8 cellular contexts compared by ENCODE assay signal in the genomic region with DNA sequence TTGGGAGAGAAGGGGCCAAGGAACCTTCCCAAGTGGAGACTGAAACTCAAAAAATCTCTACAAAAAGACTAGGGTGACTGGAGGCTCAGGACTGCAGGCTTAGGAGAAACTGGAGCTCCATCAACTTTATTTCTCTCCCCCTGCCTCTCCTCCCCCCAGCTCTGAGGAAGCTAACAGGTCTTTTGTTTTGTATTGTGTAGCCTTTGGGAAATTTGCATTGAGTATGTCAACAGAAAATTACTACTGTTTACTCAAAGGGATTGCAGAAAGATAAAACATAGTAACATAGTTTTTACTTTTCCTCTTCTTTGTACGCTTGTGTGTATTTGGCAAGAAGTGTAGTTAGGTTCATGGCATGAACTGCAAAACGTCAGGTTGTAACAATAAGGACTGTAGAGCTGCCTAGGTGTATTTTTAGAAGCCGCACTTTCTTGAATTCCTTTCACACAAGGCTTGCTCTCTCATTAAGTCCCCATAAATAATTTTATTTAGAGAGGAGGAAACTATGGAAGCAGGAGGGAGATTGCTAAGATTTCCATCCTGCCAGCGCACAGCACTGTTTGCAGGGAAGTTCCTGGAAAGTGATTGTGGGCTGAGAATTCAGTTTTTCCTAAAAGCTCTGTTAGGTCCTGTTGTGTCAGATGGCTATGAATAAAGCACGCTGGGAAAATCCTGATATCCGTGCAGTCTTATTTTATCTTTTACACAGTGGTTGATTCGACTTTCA. TPM values are rescaled to one million over a fixed set of nuclear protein-coding genes. Genes with fewer than 3 reads are reported as not detected.
DNase-seq lines count a peak whose midpoint lies in the region; ATAC-seq and TF ChIP-seq lines count a peak whose summit lies in the region.

No MANE protein-coding gene starts in this region.

- in situ Hi-C loops in G401 (cut with HindIII; ENCODE audit: low sequenced_read_pairs) = no loop called here

- no peak overlapping the region for H3K18ac ChIP-seq in trophoblast cell (ENCODE audit: low read length)

- H3K27me3 ChIP-seq in ectodermal cell (ENCODE audit: control insufficient read depth, insufficient read depth, low read length, poor library complexity, severe bottlenecking) (peaks cover 51% of the 10 kb centered on the region), trophoblast cell (ENCODE audit: insufficient read depth, low read length) (no peaks in the 10 kb centered on the region)

- no peak overlapping the region for H2AK5ac ChIP-seq in trophoblast cell (ENCODE audit: low read length)

- DNase-seq in G401 (ENCODE audit: low spot score) (peak; percentile 8), NCI-H146 treated with DMSO at 0.1 percent for 48 hours (lab: John Stamatoyannopoulos, UW; ENCODE audit: unreplicated experiment) (peak; percentile 9), trophoblast cell (no peak), COLO829 (ENCODE audit: low spot score) (no peak), lower leg skin (ENCODE audit: low spot score in 2 of 2) (no peak), NCI-H2227 (lab: John Stamatoyannopoulos, UW; ENCODE audit: unreplicated experiment) (no peak)

- H3K4me2 ChIP-seq in trophoblast cell (ENCODE audit: low read length) = peak overlapping the region; percentile 98

- no peak overlapping the region for H2BK12ac ChIP-seq in trophoblast cell (ENCODE audit: low read length)

- TF ChIP-seq POLR2A in lower leg skin (IDR thresholded peaks at IDR 0.05) = no peak

- H2BK5ac ChIP-seq in trophoblast cell (ENCODE audit: low read depth, low read length, poor library complexity) = no peak overlapping the region

- H3K4me1 ChIP-seq in ectodermal cell (ENCODE audit: control insufficient read depth, insufficient read depth, low read length) (peaks cover 9% of the 10 kb centered on the region), trophoblast cell (ENCODE audit: control insufficient read depth in 1 of 2, insufficient read depth in 2 of 2, low read length in 2 of 2) (peaks cover 9 to 11% of the 10 kb centered on the region in 2 experiments)

- no peak overlapping the region for H4K91ac ChIP-seq in trophoblast cell (ENCODE audit: low read depth, low read length)

- no peaks in the 10 kb centered on the region for H3K36me3 ChIP-seq in ectodermal cell (ENCODE audit: control insufficient read depth, insufficient read depth, low read length)
- no peaks in the 10 kb centered on the region for H3K36me3 ChIP-seq in trophoblast cell (ENCODE audit: control insufficient read depth in 1 of 2, insufficient read depth in 2 of 2, low read length in 2 of 2)

- no peak overlapping the region for H3K27ac ChIP-seq in ectodermal cell (ENCODE audit: insufficient read depth, low read depth, low read length, poor library complexity, severe bottlenecking)
- no peak overlapping the region for H3K27ac ChIP-seq in trophoblast cell (ENCODE audit: low read depth, low read length)

- no peaks in the 10 kb centered on the region for H3K9me3 ChIP-seq in ectodermal cell (ENCODE audit: control insufficient read depth, low read length)
- no peaks in the 10 kb centered on the region for H3K9me3 ChIP-seq in trophoblast cell (ENCODE audit: insufficient read depth, low read depth, low read length)

- H3K4me3 ChIP-seq in ectodermal cell (ENCODE audit: insufficient read depth, low read depth, low read length) (peak overlapping the region; percentile 54), trophoblast cell (ENCODE audit: low read depth, low read length) (no peak overlapping the region), lower leg skin (ENCODE audit: low read depth, poor library complexity, severe bottlenecking) (no peak overlapping the region)

- H2BK120ac ChIP-seq in trophoblast cell (ENCODE audit: insufficient read depth, low read length, poor library complexity) = no peak overlapping the region

- TF ChIP-seq CTCF in lower leg skin (IDR thresholded peaks at IDR 0.05) = no peak

- no peak overlapping the region for H2AFZ ChIP-seq in trophoblast cell (ENCODE audit: insufficient read depth, low read length, poor library complexity)

- H3K79me2 ChIP-seq in trophoblast cell (ENCODE audit: control insufficient read depth, insufficient read depth, low read length, poor library complexity) = peaks cover 5% of the 10 kb centered on the region

- H4K8ac ChIP-seq in trophoblast cell (ENCODE audit: low read depth, low read length) = peak overlapping the region; percentile 38

- intact Hi-C loops in lower leg skin (cut with DNase I; ENCODE audit: low total_unique reads) = no loop called here

- no peak overlapping the region for H3K9ac ChIP-seq in trophoblast cell (ENCODE audit: low read length)

- ATAC-seq in HG03354 (IDR thresholded peaks at IDR 0.05; ENCODE audit: poor library complexity, severe bottlenecking, unreplicated experiment) = no peak

- no peaks in the 10 kb centered on the region for H3K79me1 ChIP-seq in trophoblast cell (ENCODE audit: low read length)

- H3K4ac ChIP-seq in trophoblast cell (ENCODE audit: low read depth, low read length) = no peak overlapping the region

- WGBS in ectodermal cell, 2 experiments = 41 to 55% methylated on average over 4 to 7 of the region's 7 CpGs
- WGBS in trophoblast cell (ENCODE audit: extremely low coverage, insufficient coverage, insufficient read length) = no CpG with 5 or more reads among the region's 7 CpGs
- 16 to 28% methylated on average over 7 of the region's 7 CpGs for WGBS in lower leg skin, 2 donors

- no peak overlapping the region for H3K23ac ChIP-seq in trophoblast cell (ENCODE audit: low read length)

- no peak overlapping the region for H3K14ac ChIP-seq in trophoblast cell (ENCODE audit: low read length)

- H4K12ac ChIP-seq in trophoblast cell (ENCODE audit: low read depth, low read length) = no peak overlapping the region

RNA-seq across cellular contexts. Expression of a gene that starts 21.1 kb away (rescaled TPM):
- total RNA-seq in G401 (2014; rRNA removed; shearing (Covaris generic)) = 0.18 TPM in 1 of 2 replicates, not detected in the other
- polyA plus RNA-seq in ectodermal cell (2013, experiment 1 of 4) = 37.2 TPM
- polyA plus RNA-seq in ectodermal cell (2013, experiment 2 of 4) = 37.0 TPM
- 37.6 TPM for polyA plus RNA-seq in ectodermal cell (2013, experiment 3 of 4)
- 43.0 TPM for polyA plus RNA-seq in ectodermal cell (2013, experiment 4 of 4)
- polyA plus RNA-seq in trophoblast cell (2013) = 10.2 and 11.3 TPM in 2 replicates
- total RNA-seq in lower leg skin = 10 to 100 TPM; 16.9 to 33.8 (median 25.7) TPM

Comparison
In these comparisons a context has a peak if more than half of its experiments do, and no peak if none do; other contexts are left out.
1. DNase-seq: peak in G401 (single experiment) and NCI-H146 treated with DMSO at 0.1 percent for 48 hours (single experiment); none in trophoblast cell (0 of 2), COLO829 (single experiment), lower leg skin (0 of 2) and NCI-H2227 (single experiment).
2. RNA of a gene that starts 21.1 kb away (total RNA-seq): 16.9 to 33.8 TPM in lower leg skin; 0.18 TPM in G401; every median in the first group is over 10 times any median in the second.